ENCODE assay signal across 7 cellular contexts in genomic region chr16:27314161-27314723, GRCh38. TPM values are rescaled to one million over a fixed set of nuclear protein-coding genes. Genes with fewer than 3 reads are reported as not detected.
DNase-seq lines count a peak whose midpoint lies in the region; ATAC-seq and TF ChIP-seq lines count a peak whose summit lies in the region.

No MANE protein-coding gene starts in this region.

- H3K9ac ChIP-seq in HUES6 (ENCODE audit: low read length) = peak overlapping the region; percentile 86
- H3K9ac ChIP-seq in endocrine pancreas (ENCODE audit: control insufficient read depth, insufficient read depth, low read length) = peak overlapping the region; percentile 66

- H3K27me3 ChIP-seq in HUES6 (ENCODE audit: control insufficient read depth, insufficient read depth, low read length) = no peaks in the 10 kb centered on the region
- peaks cover 3% of the 10 kb centered on the region for H3K27me3 ChIP-seq in endocrine pancreas (ENCODE audit: control insufficient read depth, insufficient read depth, low read length)
- no peaks in the 10 kb centered on the region for H3K27me3 ChIP-seq in mononuclear cell (ENCODE audit: insufficient read depth, low read length)
- H3K27me3 ChIP-seq in BE2C = peaks cover 39% of the 10 kb centered on the region

- peak overlapping the region; percentile 60; the same call in 1 of the 2 replicates for H3K27ac ChIP-seq in HUES6 (ENCODE audit: low read depth, low read length)

- peak; percentile 53 to 57 for DNase-seq in activated CD4-positive, alpha-beta T cell treated with anti-CD3 and anti-CD28 coated beads, Interleukin-2, amount 50 U/mL, for 4 hours
- DNase-seq in stimulated activated naive CD4-positive, alpha-beta T cell treated with Interleukin-2 at 50 U/mL for 16 hours (lab: John Stamatoyannopoulos, UW) = peak; percentile 47
- no peak for DNase-seq in BE2C

- H3K36me3 ChIP-seq in HUES6 (ENCODE audit: control insufficient read depth, insufficient read depth, low read length) (no peaks in the 10 kb centered on the region), endocrine pancreas (ENCODE audit: control insufficient read depth, insufficient read depth, low read length) (no peaks in the 10 kb centered on the region), BE2C (no peaks in the 10 kb centered on the region)

- H3K4me1 ChIP-seq in HUES6 (ENCODE audit: control insufficient read depth, insufficient read depth, low read length) (peaks cover 37% of the 10 kb centered on the region), endocrine pancreas (ENCODE audit: control insufficient read depth, insufficient read depth, low read length) (no peaks in the 10 kb centered on the region), mononuclear cell (ENCODE audit: insufficient read depth, low read length) (peaks cover 59% of the 10 kb centered on the region), BE2C (no peaks in the 10 kb centered on the region)

- H3K9me3 ChIP-seq in HUES6 (ENCODE audit: control insufficient read depth, insufficient read depth, low read depth, low read length) (no peaks in the 10 kb centered on the region), endocrine pancreas (ENCODE audit: control insufficient read depth, low read length) (no peaks in the 10 kb centered on the region), mononuclear cell (ENCODE audit: low read depth, low read length) (no peaks in the 10 kb centered on the region), BE2C (no peaks in the 10 kb centered on the region; the same call in 1 of the 2 replicates)

- H3K4me3 ChIP-seq in HUES6 (ENCODE audit: low read depth, low read length) (peak overlapping the region; percentile 90), endocrine pancreas (ENCODE audit: control insufficient read depth, insufficient read depth, low read length) (no peak overlapping the region), mononuclear cell (ENCODE audit: low read length) (peak overlapping the region; percentile 85), BE2C (ENCODE audit: low read depth, low read length) (no peak overlapping the region; the same call in 1 of the 2 replicates)

- ATAC-seq in GM19328 (IDR thresholded peaks at IDR 0.05; ENCODE audit: unreplicated experiment) = peak; percentile 21

- no peak for TF ChIP-seq CTCF in BE2C (IDR thresholded peaks at IDR 0.05; ENCODE audit: low read depth, low read length)

RNA-seq across cellular contexts. Expression of gene IL4R, which starts 0.5 kb away (rescaled TPM):
- 103 TPM for total RNA-seq in mononuclear cell
- polyA plus RNA-seq in BE2C (2012; ENCODE audit: insufficient read depth, insufficient read length, low read depth) = 0.28 TPM

RNA-seq across cellular contexts. Expression of gene NSMCE1, which starts 45.7 kb away (rescaled TPM):
- total RNA-seq in mononuclear cell = 29.5 TPM
- 158 TPM for polyA plus RNA-seq in BE2C (2012; ENCODE audit: insufficient read depth, insufficient read length, low read depth)

Comparison
In these comparisons a context has a peak if more than half of its experiments do, and no peak if none do; other contexts are left out.
1. H3K4me3 ChIP-seq: peak in HUES6 (single experiment) and mononuclear cell (single experiment); none in endocrine pancreas (single experiment) and BE2C (single experiment).